In the genomic region with DNA sequence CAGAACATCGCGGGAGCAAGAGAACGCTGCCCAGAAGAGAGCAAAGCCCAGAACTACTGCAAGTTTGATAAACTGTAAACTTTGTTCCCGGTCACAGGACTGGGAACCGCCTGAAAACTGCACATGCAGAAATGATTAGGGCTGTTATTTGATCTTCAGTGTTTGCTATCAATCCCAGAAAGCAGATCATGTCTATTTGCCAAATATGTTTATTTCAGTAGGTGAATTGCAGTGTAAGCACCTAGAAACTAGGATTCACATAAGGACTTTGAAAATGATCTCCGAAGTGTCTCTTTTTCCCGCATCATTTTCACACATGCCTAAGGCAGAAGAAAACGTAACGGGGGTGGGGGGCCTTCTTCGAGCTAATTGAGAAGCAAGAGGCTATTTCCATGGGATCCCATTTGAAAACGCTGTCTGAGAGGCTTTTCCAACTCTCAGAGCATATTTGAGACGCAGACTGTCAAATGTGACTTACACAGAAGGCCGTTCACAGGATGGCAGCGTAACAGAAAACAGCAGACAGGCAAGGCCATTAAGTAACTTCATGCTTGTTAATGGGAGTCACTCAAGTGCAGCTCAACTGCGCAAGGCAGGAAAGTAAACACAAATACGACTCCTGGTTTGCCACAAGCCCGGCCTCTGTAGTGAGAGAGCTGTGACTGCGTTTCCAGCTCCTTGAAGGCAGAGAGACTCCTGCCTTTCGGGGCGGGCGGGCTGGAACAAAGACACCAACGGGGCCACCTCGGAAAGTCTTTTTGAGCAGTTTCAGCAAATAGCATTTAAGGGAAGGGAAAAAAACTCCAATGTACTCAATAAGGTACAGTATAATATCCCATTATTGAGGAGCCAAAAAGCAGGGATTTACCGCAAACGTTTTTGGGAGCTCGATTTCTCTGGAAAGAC, we compare ENCODE assay signal across 1 cellular context.
TF ChIP-seq lines count a peak whose summit lies in the region.

No MANE protein-coding gene starts in this region.

TF ChIP-seq in HEK293, 187 proteins besides CTCF, POLR2A, EP300 and RAD21 (continued from another document and continues in another):
- TF ChIP-seq ZNF529 (tag by site-specific recombination; IDR thresholded peaks at IDR 0.05; ENCODE audit: insufficient replicate concordance) (no peak), MEIS1 (CRISPR knock-in tag; IDR thresholded peaks at IDR 0.05; ENCODE audit: borderline replicate concordance) (peak; percentile 89; the same call in 1 of the 2 replicates), ZNF692 (tag by site-specific recombination; IDR thresholded peaks at IDR 0.05) (0 out of 2 replicates have a peak, but pooled peaks have one; percentile 28), ZNF544 (tag by site-specific recombination; IDR thresholded peaks at IDR 0.05) (no peak), KLF8 (tag by site-specific recombination; IDR thresholded peaks at IDR 0.05) (peak; percentile 48; the same call in 1 of the 2 replicates), ZNF670 (tag by site-specific recombination; IDR thresholded peaks at IDR 0.05; ENCODE audit: low read depth) (no peak), ZNF2 (tag by site-specific recombination; IDR thresholded peaks at IDR 0.05) (peak; percentile 50; the same call in 1 of the 2 replicates), ZNF221 (tag by site-specific recombination; IDR thresholded peaks at IDR 0.05; ENCODE audit: borderline replicate concordance) (no peak), KLF10 (tag by site-specific recombination; IDR thresholded peaks at IDR 0.05) (peak; percentile 14; the same call in 1 of the 2 replicates), ZNF24 (tag by site-specific recombination; IDR thresholded peaks at IDR 0.05) (peak; percentile 51; the same call in 1 of the 2 replicates), ZNF324 (tag by site-specific recombination; IDR thresholded peaks at IDR 0.05) (no peak), ZBTB8A (tag by site-specific recombination; IDR thresholded peaks at IDR 0.05) (no peak), ZFP69B (tag by site-specific recombination; IDR thresholded peaks at IDR 0.05) (0 out of 2 replicates have a peak, but pooled peaks have one; percentile 30), PRDM1 (tag by site-specific recombination; IDR thresholded peaks at IDR 0.05) (0 out of 2 replicates have a peak, but pooled peaks have one; percentile 13), ZNF239 (tag by site-specific recombination; IDR thresholded peaks at IDR 0.05) (no peak), ZNF629 (tag by site-specific recombination; IDR thresholded peaks at IDR 0.05) (0 out of 2 replicates have a peak, but pooled peaks have one; percentile 50), ZBTB44 (tag by site-specific recombination; IDR thresholded peaks at IDR 0.05) (peak; percentile 57; the same call in 1 of the 2 replicates), IKZF3 (tag by site-specific recombination; IDR thresholded peaks at IDR 0.05) (0 out of 2 replicates have a peak, but pooled peaks have one; percentile 34), ZNF555 (tag by site-specific recombination; conservative IDR thresholded peaks at IDR 0.05) (no peak; the same call in 1 of the 2 replicates), ZNF658 (tag by site-specific recombination; IDR thresholded peaks at IDR 0.05) (no peak), ZNF600 (tag by site-specific recombination; IDR thresholded peaks at IDR 0.05) (peak; percentile 92), ZBTB11 (tag by site-specific recombination; conservative IDR thresholded peaks at IDR 0.05; ENCODE audit: low read depth) (no peak), ZNF621 (tag by site-specific recombination; IDR thresholded peaks at IDR 0.05) (no peak), ZBTB48 (tag by site-specific recombination; IDR thresholded peaks at IDR 0.05) (no peak), ZXDB (tag by site-specific recombination; IDR thresholded peaks at IDR 0.05) (peak; percentile 54), GLIS1 (tag by site-specific recombination; IDR thresholded peaks at IDR 0.05) (0 out of 2 replicates have a peak, but pooled peaks have one; percentile 7), ZNF610 (tag by site-specific recombination; IDR thresholded peaks at IDR 0.05; ENCODE audit: borderline replicate concordance) (no peak), SP7 (tag by site-specific recombination; IDR thresholded peaks at IDR 0.05) (peak; percentile 71), KLF17 (tag by site-specific recombination; IDR thresholded peaks at IDR 0.05) (no peak), ZNF37A (tag by site-specific recombination; IDR thresholded peaks at IDR 0.05) (no peak), ZBTB20 (tag by site-specific recombination; IDR thresholded peaks at IDR 0.05) (peak; percentile 49), ZNF792 (tag by site-specific recombination; IDR thresholded peaks at IDR 0.05) (no peak), ZNF335 (tag by site-specific recombination; conservative IDR thresholded peaks at IDR 0.05) (peak; percentile 72), ZNF777 (tag by site-specific recombination; IDR thresholded peaks at IDR 0.05; ENCODE audit: borderline replicate concordance) (no peak), ZNF558 (tag by site-specific recombination; IDR thresholded peaks at IDR 0.05) (no peak), ZNF830 (tag by site-specific recombination; IDR thresholded peaks at IDR 0.05; ENCODE audit: low read depth) (no peak), HIC1 (tag by site-specific recombination; IDR thresholded peaks at IDR 0.05) (no peak), ZSCAN18 (tag by site-specific recombination; IDR thresholded peaks at IDR 0.05) (no peak), ZNF354C (tag by site-specific recombination; IDR thresholded peaks at IDR 0.05; ENCODE audit: borderline replicate concordance, low read depth) (no peak), ZNF626 (tag by site-specific recombination; IDR thresholded peaks at IDR 0.05) (no peak), SP2 (tag by site-specific recombination; IDR thresholded peaks at IDR 0.05) (0 out of 2 replicates have a peak, but pooled peaks have one; percentile 23), SETDB1 (IDR thresholded peaks at IDR 0.05; ENCODE audit: insufficient read length, low read length) (no peak), ZNF366 (tag by site-specific recombination; conservative IDR thresholded peaks at IDR 0.05) (0 out of 2 replicates have a peak, but pooled peaks have one; percentile 41), SP3 (tag by site-specific recombination; IDR thresholded peaks at IDR 0.05) (no peak), ZNF132 (tag by site-specific recombination; IDR thresholded peaks at IDR 0.05; ENCODE audit: borderline replicate concordance) (no peak), SCRT2 (tag by site-specific recombination; IDR thresholded peaks at IDR 0.05) (no peak), ZNF426 (tag by site-specific recombination; IDR thresholded peaks at IDR 0.05) (no peak), ZNF223 (tag by site-specific recombination; IDR thresholded peaks at IDR 0.05) (no peak), ZNF394 (tag by site-specific recombination; IDR thresholded peaks at IDR 0.05; ENCODE audit: borderline replicate concordance) (peak; percentile 48; the same call in 1 of the 2 replicates), ZBTB21 (tag by site-specific recombination; IDR thresholded peaks at IDR 0.05) (no peak; the same call in 1 of the 2 replicates), GLI4 (tag by site-specific recombination; IDR thresholded peaks at IDR 0.05) (no peak), ZBTB17 (tag by site-specific recombination; IDR thresholded peaks at IDR 0.05) (peak; percentile 93), ZNF596 (tag by site-specific recombination; IDR thresholded peaks at IDR 0.05) (no peak), ZNF510 (tag by site-specific recombination; IDR thresholded peaks at IDR 0.05; ENCODE audit: insufficient replicate concordance) (no peak), BCL11A (tag by site-specific recombination; IDR thresholded peaks at IDR 0.05; ENCODE audit: low read depth) (no peak)
- TF ChIP-seq, protein P1, sequence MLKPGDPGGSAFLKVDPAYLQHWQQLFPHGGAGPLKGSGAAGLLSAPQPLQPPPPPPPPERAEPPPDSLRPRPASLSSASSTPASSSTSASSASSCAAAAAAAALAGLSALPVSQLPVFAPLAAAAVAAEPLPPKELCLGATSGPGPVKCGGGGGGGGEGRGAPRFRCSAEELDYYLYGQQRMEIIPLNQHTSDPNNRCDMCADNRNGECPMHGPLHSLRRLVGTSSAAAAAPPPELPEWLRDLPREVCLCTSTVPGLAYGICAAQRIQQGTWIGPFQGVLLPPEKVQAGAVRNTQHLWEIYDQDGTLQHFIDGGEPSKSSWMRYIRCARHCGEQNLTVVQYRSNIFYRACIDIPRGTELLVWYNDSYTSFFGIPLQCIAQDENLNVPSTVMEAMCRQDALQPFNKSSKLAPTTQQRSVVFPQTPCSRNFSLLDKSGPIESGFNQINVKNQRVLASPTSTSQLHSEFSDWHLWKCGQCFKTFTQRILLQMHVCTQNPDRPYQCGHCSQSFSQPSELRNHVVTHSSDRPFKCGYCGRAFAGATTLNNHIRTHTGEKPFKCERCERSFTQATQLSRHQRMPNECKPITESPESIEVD (tag by site-specific recombination; IDR thresholded peaks at IDR 0.05), result peak; percentile 32
